2 cellular contexts compared by ENCODE assay signal in genomic region chr7:94669773-94670495, GRCh38.
TF ChIP-seq lines count a peak whose summit lies in the region.

No MANE protein-coding gene starts in this region.

TF ChIP-seq in HepG2, 621 proteins besides CTCF, POLR2A, EP300 and RAD21:
- TF ChIP-seq PAWR (CRISPR knock-in tag; IDR thresholded peaks at IDR 0.05; ENCODE audit: borderline replicate concordance) (no peak), HNRNPUL1 (IDR thresholded peaks at IDR 0.05; ENCODE audit: low read depth, low read length) (no peak), REPIN1 (CRISPR knock-in tag; IDR thresholded peaks at IDR 0.05; ENCODE audit: borderline replicate concordance, low read depth) (no peak), SNRNP70 (IDR thresholded peaks at IDR 0.05; ENCODE audit: low read depth, low read length) (no peak), MIXL1 (CRISPR knock-in tag; IDR thresholded peaks at IDR 0.05) (0 out of 2 replicates have a peak, but pooled peaks have one; percentile 0), ZNF264 (CRISPR knock-in tag; IDR thresholded peaks at IDR 0.05) (no peak), THAP8 (CRISPR knock-in tag; IDR thresholded peaks at IDR 0.05; ENCODE audit: borderline replicate concordance) (no peak), ZNF878 (CRISPR knock-in tag; IDR thresholded peaks at IDR 0.05) (no peak), ATF7 (IDR thresholded peaks at IDR 0.05) (no peak), ATF7 (CRISPR knock-in tag; IDR thresholded peaks at IDR 0.05) (no peak), ZNF441 (CRISPR knock-in tag; IDR thresholded peaks at IDR 0.05; ENCODE audit: borderline replicate concordance) (no peak), PAF1 (CRISPR knock-in tag; IDR thresholded peaks at IDR 0.05) (peak; percentile 85; the same call in 1 of the 2 replicates), TOPORS (CRISPR knock-in tag; IDR thresholded peaks at IDR 0.05) (no peak), ZFP41 (CRISPR knock-in tag; IDR thresholded peaks at IDR 0.05; ENCODE audit: borderline replicate concordance) (no peak), CCAR2 (optimal IDR thresholded peaks at IDR 0.05; ENCODE audit: low read depth, low read length) (no peak), ZKSCAN5 (CRISPR knock-in tag; IDR thresholded peaks at IDR 0.05) (no peak), ZNF558 (CRISPR knock-in tag; IDR thresholded peaks at IDR 0.05; ENCODE audit: borderline replicate concordance) (no peak), ZNF777 (CRISPR knock-in tag; IDR thresholded peaks at IDR 0.05) (no peak), ZNF337 (CRISPR knock-in tag; IDR thresholded peaks at IDR 0.05; ENCODE audit: borderline replicate concordance, low read depth) (no peak), SMARCE1 (IDR thresholded peaks at IDR 0.05; ENCODE audit: borderline replicate concordance) (no peak), PLSCR1 (CRISPR knock-in tag; IDR thresholded peaks at IDR 0.05; ENCODE audit: borderline replicate concordance) (no peak), ZBTB21 (CRISPR knock-in tag; IDR thresholded peaks at IDR 0.05) (no peak), GTF2F1 (IDR thresholded peaks at IDR 0.05; ENCODE audit: low read length) (no peak), ZNF788 (CRISPR knock-in tag; IDR thresholded peaks at IDR 0.05; ENCODE audit: borderline replicate concordance) (no peak), ZNF570 (CRISPR knock-in tag; IDR thresholded peaks at IDR 0.05; ENCODE audit: borderline replicate concordance) (no peak), SOX13 (IDR thresholded peaks at IDR 0.05) (no peak), SOX13 (CRISPR knock-in tag; conservative IDR thresholded peaks at IDR 0.05 in 1 of 2, IDR thresholded peaks at IDR 0.05 in 1 of 2) (no peak), HDAC6 (IDR thresholded peaks at IDR 0.05; ENCODE audit: low read depth, low read length) (no peak), HNRNPK (IDR thresholded peaks at IDR 0.05; ENCODE audit: low read depth, low read length, poor library complexity, severe bottlenecking) (peak; percentile 95), RBM22 (optimal IDR thresholded peaks at IDR 0.05; ENCODE audit: low read length) (peak; percentile 94), KDM1A (CRISPR knock-in tag; IDR thresholded peaks at IDR 0.05) (no peak), NR3C1 (CRISPR knock-in tag; IDR thresholded peaks at IDR 0.05) (no peak), ATAD3A (CRISPR knock-in tag; IDR thresholded peaks at IDR 0.05) (no peak), ZFP36L2 (CRISPR knock-in tag; IDR thresholded peaks at IDR 0.05) (no peak), ATM (IDR thresholded peaks at IDR 0.05; ENCODE audit: borderline replicate concordance) (no peak), FOXM1 (CRISPR knock-in tag; IDR thresholded peaks at IDR 0.05) (no peak)
- TF ChIP-seq, protein P1, sequence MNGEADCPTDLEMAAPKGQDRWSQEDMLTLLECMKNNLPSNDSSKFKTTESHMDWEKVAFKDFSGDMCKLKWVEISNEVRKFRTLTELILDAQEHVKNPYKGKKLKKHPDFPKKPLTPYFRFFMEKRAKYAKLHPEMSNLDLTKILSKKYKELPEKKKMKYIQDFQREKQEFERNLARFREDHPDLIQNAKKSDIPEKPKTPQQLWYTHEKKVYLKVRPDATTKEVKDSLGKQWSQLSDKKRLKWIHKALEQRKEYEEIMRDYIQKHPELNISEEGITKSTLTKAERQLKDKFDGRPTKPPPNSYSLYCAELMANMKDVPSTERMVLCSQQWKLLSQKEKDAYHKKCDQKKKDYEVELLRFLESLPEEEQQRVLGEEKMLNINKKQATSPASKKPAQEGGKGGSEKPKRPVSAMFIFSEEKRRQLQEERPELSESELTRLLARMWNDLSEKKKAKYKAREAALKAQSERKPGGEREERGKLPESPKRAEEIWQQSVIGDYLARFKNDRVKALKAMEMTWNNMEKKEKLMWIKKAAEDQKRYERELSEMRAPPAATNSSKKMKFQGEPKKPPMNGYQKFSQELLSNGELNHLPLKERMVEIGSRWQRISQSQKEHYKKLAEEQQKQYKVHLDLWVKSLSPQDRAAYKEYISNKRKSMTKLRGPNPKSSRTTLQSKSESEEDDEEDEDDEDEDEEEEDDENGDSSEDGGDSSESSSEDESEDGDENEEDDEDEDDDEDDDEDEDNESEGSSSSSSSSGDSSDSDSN (CRISPR knock-in tag; IDR thresholded peaks at IDR 0.05), result no peak

TF ChIP-seq in K562, 482 proteins besides CTCF, POLR2A, EP300 and RAD21:
- TF ChIP-seq, protein P2, sequence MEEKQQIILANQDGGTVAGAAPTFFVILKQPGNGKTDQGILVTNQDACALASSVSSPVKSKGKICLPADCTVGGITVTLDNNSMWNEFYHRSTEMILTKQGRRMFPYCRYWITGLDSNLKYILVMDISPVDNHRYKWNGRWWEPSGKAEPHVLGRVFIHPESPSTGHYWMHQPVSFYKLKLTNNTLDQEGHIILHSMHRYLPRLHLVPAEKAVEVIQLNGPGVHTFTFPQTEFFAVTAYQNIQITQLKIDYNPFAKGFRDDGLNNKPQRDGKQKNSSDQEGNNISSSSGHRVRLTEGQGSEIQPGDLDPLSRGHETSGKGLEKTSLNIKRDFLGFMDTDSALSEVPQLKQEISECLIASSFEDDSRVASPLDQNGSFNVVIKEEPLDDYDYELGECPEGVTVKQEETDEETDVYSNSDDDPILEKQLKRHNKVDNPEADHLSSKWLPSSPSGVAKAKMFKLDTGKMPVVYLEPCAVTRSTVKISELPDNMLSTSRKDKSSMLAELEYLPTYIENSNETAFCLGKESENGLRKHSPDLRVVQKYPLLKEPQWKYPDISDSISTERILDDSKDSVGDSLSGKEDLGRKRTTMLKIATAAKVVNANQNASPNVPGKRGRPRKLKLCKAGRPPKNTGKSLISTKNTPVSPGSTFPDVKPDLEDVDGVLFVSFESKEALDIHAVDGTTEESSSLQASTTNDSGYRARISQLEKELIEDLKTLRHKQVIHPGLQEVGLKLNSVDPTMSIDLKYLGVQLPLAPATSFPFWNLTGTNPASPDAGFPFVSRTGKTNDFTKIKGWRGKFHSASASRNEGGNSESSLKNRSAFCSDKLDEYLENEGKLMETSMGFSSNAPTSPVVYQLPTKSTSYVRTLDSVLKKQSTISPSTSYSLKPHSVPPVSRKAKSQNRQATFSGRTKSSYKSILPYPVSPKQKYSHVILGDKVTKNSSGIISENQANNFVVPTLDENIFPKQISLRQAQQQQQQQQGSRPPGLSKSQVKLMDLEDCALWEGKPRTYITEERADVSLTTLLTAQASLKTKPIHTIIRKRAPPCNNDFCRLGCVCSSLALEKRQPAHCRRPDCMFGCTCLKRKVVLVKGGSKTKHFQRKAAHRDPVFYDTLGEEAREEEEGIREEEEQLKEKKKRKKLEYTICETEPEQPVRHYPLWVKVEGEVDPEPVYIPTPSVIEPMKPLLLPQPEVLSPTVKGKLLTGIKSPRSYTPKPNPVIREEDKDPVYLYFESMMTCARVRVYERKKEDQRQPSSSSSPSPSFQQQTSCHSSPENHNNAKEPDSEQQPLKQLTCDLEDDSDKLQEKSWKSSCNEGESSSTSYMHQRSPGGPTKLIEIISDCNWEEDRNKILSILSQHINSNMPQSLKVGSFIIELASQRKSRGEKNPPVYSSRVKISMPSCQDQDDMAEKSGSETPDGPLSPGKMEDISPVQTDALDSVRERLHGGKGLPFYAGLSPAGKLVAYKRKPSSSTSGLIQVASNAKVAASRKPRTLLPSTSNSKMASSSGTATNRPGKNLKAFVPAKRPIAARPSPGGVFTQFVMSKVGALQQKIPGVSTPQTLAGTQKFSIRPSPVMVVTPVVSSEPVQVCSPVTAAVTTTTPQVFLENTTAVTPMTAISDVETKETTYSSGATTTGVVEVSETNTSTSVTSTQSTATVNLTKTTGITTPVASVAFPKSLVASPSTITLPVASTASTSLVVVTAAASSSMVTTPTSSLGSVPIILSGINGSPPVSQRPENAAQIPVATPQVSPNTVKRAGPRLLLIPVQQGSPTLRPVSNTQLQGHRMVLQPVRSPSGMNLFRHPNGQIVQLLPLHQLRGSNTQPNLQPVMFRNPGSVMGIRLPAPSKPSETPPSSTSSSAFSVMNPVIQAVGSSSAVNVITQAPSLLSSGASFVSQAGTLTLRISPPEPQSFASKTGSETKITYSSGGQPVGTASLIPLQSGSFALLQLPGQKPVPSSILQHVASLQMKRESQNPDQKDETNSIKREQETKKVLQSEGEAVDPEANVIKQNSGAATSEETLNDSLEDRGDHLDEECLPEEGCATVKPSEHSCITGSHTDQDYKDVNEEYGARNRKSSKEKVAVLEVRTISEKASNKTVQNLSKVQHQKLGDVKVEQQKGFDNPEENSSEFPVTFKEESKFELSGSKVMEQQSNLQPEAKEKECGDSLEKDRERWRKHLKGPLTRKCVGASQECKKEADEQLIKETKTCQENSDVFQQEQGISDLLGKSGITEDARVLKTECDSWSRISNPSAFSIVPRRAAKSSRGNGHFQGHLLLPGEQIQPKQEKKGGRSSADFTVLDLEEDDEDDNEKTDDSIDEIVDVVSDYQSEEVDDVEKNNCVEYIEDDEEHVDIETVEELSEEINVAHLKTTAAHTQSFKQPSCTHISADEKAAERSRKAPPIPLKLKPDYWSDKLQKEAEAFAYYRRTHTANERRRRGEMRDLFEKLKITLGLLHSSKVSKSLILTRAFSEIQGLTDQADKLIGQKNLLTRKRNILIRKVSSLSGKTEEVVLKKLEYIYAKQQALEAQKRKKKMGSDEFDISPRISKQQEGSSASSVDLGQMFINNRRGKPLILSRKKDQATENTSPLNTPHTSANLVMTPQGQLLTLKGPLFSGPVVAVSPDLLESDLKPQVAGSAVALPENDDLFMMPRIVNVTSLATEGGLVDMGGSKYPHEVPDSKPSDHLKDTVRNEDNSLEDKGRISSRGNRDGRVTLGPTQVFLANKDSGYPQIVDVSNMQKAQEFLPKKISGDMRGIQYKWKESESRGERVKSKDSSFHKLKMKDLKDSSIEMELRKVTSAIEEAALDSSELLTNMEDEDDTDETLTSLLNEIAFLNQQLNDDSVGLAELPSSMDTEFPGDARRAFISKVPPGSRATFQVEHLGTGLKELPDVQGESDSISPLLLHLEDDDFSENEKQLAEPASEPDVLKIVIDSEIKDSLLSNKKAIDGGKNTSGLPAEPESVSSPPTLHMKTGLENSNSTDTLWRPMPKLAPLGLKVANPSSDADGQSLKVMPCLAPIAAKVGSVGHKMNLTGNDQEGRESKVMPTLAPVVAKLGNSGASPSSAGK (IDR thresholded peaks at IDR 0.05), result no peak
- TF ChIP-seq HNRNPK (IDR thresholded peaks at IDR 0.05; ENCODE audit: low read depth, low read length, poor library complexity, severe bottlenecking) (peak; percentile 44), MECOM (CRISPR knock-in tag; IDR thresholded peaks at IDR 0.05) (no peak), MTA3 (IDR thresholded peaks at IDR 0.05; ENCODE audit: borderline replicate concordance) (no peak), PCBP2 (IDR thresholded peaks at IDR 0.05; ENCODE audit: low read depth, low read length, poor library complexity, severe bottlenecking) (peak; percentile 42), SP2 (IDR thresholded peaks at IDR 0.05; ENCODE audit: extremely low read depth, low read depth, low read length, poor library complexity, severe bottlenecking) (no peak), KAT7 (CRISPR knock-in tag; IDR thresholded peaks at IDR 0.05; ENCODE audit: borderline replicate concordance) (no peak), HNRNPH1 (optimal IDR thresholded peaks at IDR 0.05; ENCODE audit: low read depth, low read length) (no peak), ZNF224 (CRISPR knock-in tag; IDR thresholded peaks at IDR 0.05) (no peak)
TF ChIP-seq in K562: peak in this region for 2.
